ENCODE assay signal across 20 cellular contexts in the genomic region with DNA sequence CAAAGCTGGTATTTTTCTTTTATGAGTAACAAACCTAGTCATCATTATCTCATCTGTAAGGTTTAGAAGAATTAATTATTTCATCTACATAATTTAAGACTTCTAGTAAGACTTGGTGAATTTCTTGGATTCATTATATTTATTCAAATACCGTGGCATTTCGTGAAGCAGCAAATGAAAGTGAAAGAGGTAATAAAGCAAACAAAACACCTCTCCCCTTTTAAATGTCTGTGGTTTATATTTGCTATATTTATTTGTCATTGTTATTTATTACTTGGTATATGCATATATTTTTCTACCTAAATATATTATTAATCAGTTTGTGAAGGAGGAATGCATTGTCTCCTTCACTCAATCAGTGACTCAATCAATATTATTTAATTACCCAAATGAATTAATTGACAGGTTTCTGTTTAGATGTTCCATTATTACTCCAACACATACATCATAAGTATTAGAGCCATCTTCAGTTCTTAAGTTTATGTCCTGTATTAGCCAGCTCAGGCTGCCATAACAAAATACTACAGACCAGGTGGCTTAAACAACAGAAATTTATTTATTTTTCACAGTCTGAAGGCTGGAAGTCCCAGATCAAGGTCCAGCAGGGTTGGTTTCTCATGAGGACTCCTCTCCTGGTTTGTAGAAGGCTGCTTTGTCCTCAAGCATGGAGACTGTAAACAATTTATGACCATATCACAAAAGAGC. TPM values are rescaled to one million over a fixed set of nuclear protein-coding genes. Genes with fewer than 3 reads are reported as not detected.
A peak's percentile ranks its signal among the peaks of the same experiment; 100 is the strongest.
DNase-seq lines count a peak whose midpoint lies in the region; ATAC-seq, FAIRE-seq and TF ChIP-seq lines count a peak whose summit lies in the region.
"Had no signal": no experiment of that assay in that cellular context is flagged by ENCODE, and none has a peak within 500 bp of the region (broad histone marks: within the 10 kb centered on the region; RNA-seq: fewer than 3 reads in every experiment).

No MANE protein-coding gene starts in this region.

- ATAC-seq in GM19043 (IDR thresholded peaks at IDR 0.05; ENCODE audit: low read depth, unreplicated experiment) = peak; percentile 67
- ATAC-seq in HG02973 (IDR thresholded peaks at IDR 0.05; ENCODE audit: unreplicated experiment) = peak; percentile 69
- ATAC-seq in left lung = no peak

- H3K27ac ChIP-seq in left lung = no peak overlapping the region
- H3K27ac ChIP-seq: adrenal gland, colonic mucosa, neural progenitor cell had no signal

- H3K9me3 Mint-ChIP-seq in T-helper 1 cell treated with Interleukin-12 subunit alpha and Interleukin-12 subunit beta and Interleukin-4 antibody, amounts not matched to agents 30 μg/mL and 1 μg/mL, for 36 hours = peaks cover 4% of the 10 kb centered on the region
- H3K9me3 Mint-ChIP-seq: H9 had no signal

- H3K4me1 Mint-ChIP-seq in T-helper 1 cell treated with Interleukin-12 subunit alpha and Interleukin-12 subunit beta and Interleukin-4 antibody, amounts not matched to agents 30 μg/mL and 1 μg/mL, for 36 hours (ENCODE audit: low read depth) = peaks cover 37% of the 10 kb centered on the region

- H3K4me3 Mint-ChIP-seq in T-helper 1 cell treated with Interleukin-12 subunit alpha and Interleukin-12 subunit beta and Interleukin-4 antibody, amounts not matched to agents 30 μg/mL and 1 μg/mL, for 36 hours = no peak overlapping the region
- H3K4me3 Mint-ChIP-seq: neural progenitor cell had no signal

- H3K27me3 Mint-ChIP-seq in T-helper 1 cell treated with Interleukin-12 subunit alpha and Interleukin-12 subunit beta and Interleukin-4 antibody, amounts not matched to agents 30 μg/mL and 1 μg/mL, for 36 hours (ENCODE audit: low read depth) = peaks cover 11% of the 10 kb centered on the region

- no peak for FAIRE-seq in HTR-8/SVneo (lab: Jason Lieb, UNC)

- H3K4me1 ChIP-seq in left lung = peaks cover 5 to 9% of the 10 kb centered on the region in 2 donors
- H3K4me1 ChIP-seq: adrenal gland, neural progenitor cell had no signal

- peaks cover 4% of the 10 kb centered on the region for H3K36me3 Mint-ChIP-seq in T-helper 1 cell treated with Interleukin-12 subunit alpha and Interleukin-12 subunit beta and Interleukin-4 antibody, amounts not matched to agents 30 μg/mL and 1 μg/mL, for 36 hours (ENCODE audit: low read depth)

- TF ChIP-seq CTCF in GM12865 (IDR thresholded peaks at IDR 0.05; ENCODE audit: insufficient read depth, low read depth, low read length, missing control alignments) = no peak
- TF ChIP-seq CTCF in GM10266 (IDR thresholded peaks at IDR 0.05; ENCODE audit: control insufficient read depth, insufficient read depth, low read depth, missing control alignments) = no peak
- TF ChIP-seq CTCF in left lung (IDR thresholded peaks at IDR 0.05) = no peak

- H3K9me3 ChIP-seq in left lung = no peaks in the 10 kb centered on the region
- H3K9me3 ChIP-seq: adrenal gland, colonic mucosa, esophagus squamous epithelium had no signal

- H3K36me3 ChIP-seq in left lung = no peaks in the 10 kb centered on the region
- H3K36me3 ChIP-seq: adrenal gland, colonic mucosa, esophagus squamous epithelium, neural progenitor cell had no signal

- peak overlapping the region; percentile 42 for H3K27ac Mint-ChIP-seq in T-helper 1 cell treated with Interleukin-12 subunit alpha and Interleukin-12 subunit beta and Interleukin-4 antibody, amounts not matched to agents 30 μg/mL and 1 μg/mL, for 36 hours
- H3K27ac Mint-ChIP-seq: H9, neural progenitor cell had no signal

- DNase-seq in GM12865 (ENCODE audit: low read depth) (peak; percentile 39), GM10266 (ENCODE audit: extremely low spot score) (no peak), left lung (no peak), HTR-8/SVneo (ENCODE audit: insufficient read length, low spot score) (no peak)
- DNase-seq in stimulated activated CD4-positive, alpha-beta T cell treated with anti-CD3 and anti-CD28 coated beads, Interleukin-12 subunit alpha, Interleukin-12 subunit beta, amount 100 ng/mL, for 4 hours = no peak
- DNase-seq: activated CD8-positive, alpha-beta memory T cell treated with anti-CD3 and anti-CD28 coated beads, Interleukin-2, amount 50 U/mL, for 48 hours; adrenal gland; colonic mucosa; EL; esophagus squamous epithelium; H9; hippocampal formation; NCI-H187; NCI-H748 treated with DMSO at 0.1 percent for 48 hours; Right ventricle myocardium superior; substantia nigra had no signal

- intact Hi-C loops in left lung (cut with DNase I) = no loop called here

- peak overlapping the region; percentile 26 for H3K4me3 ChIP-seq in GM12865 (ENCODE audit: low read depth, low read length)
- H3K4me3 ChIP-seq in left lung = no peak overlapping the region
- H3K4me3 ChIP-seq: adrenal gland, colonic mucosa, esophagus squamous epithelium, neural progenitor cell had no signal

- no peaks in the 10 kb centered on the region for H3K27me3 ChIP-seq in left lung
- H3K27me3 ChIP-seq: adrenal gland, colonic mucosa, esophagus squamous epithelium, neural progenitor cell had no signal

RNA-seq across cellular contexts. Expression of a gene that starts 6.6 kb away (rescaled TPM):
- total RNA-seq in left lung = 1 to 10 TPM; 1.1 to 3.2 TPM
